Comparison of ENCODE assay signal across 31 cellular contexts in the genomic region with DNA sequence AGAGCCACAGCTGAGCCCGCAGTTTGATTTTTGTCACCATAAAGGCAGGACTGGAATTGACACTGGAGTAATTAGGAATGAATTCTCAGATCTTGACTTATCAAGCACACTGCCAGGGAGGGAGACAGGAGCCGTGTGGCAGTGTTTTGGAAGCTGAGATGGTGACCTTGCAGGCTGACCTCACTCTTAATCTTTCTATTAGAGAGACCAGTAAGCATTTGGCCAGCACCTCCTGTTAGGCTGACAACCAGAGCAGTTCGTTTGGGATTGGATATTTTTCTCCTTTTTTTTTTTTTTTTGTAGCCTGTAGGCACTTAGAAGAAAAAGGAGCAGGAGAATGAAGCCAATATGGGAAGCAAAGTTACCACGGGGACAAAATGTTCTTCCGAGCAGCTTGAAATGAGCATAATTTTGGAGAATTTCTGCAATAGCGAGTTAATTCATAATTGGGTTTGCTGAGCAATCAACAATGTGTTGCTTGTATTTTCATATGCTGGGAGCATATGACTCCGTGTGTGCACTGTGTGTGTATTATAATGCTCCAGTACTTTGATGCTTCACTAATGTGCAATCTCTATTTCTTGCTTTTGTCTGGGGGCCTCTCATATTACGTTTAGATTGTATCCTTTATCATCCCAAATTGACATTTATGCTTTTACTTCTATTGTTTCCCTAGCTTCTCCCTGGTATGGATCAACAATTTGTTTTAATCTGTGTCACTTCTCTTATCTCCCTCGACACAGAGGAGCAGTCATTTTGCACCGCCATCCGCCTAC.
DNase-seq lines count a peak whose midpoint lies in the region; ATAC-seq, FAIRE-seq and TF ChIP-seq lines count a peak whose summit lies in the region.
"Had no signal": no experiment of that assay in that cellular context is flagged by ENCODE, and none has a peak within 500 bp of the region (broad histone marks: within the 10 kb centered on the region; RNA-seq: fewer than 3 reads in every experiment).

No MANE protein-coding gene starts in this region.

- no peak overlapping the region for H4K8ac ChIP-seq in neuronal stem cell (ENCODE audit: low read depth, low read length)

- no peak overlapping the region for H2BK120ac ChIP-seq in neuronal stem cell (ENCODE audit: low read depth, low read length)

- FAIRE-seq in GM19239 (lab: Jason Lieb, UNC) (no peak), HepG2 (lab: Jason Lieb, UNC) (no peak)
- FAIRE-seq: frontal cortex, GM12891, H1, kidney had no signal

- no peaks in the 10 kb centered on the region for H3K27me3 ChIP-seq in heart left ventricle
- no peaks in the 10 kb centered on the region for H3K27me3 ChIP-seq in neuronal stem cell (ENCODE audit: control insufficient read depth in 3 of 3, insufficient read depth in 3 of 3, low read depth in 1 of 3, low read length in 3 of 3)
- no peaks in the 10 kb centered on the region; a peak in 2 of 5 replicates for H3K27me3 ChIP-seq in HepG2 (ENCODE audit: control insufficient read depth in 1 of 2, insufficient read depth in 2 of 2, low read length in 2 of 2)
- H3K27me3 ChIP-seq: body of pancreas, esophagus squamous epithelium had no signal

- in situ Hi-C loops in HepG2 (cut with HindIII; ENCODE audit: extremely low pct_ligation_motif_present, low pct_unique_long_range_greater_than_20kb) = no loop called here

- H3K9ac ChIP-seq in neuronal stem cell (ENCODE audit: low read depth, low read length, poor library complexity) (no peak overlapping the region), HepG2 (ENCODE audit: insufficient read depth, low read depth, low read length) (no peak overlapping the region)

- H3K36me3 ChIP-seq in heart left ventricle = no peaks in the 10 kb centered on the region
- no peaks in the 10 kb centered on the region for H3K36me3 ChIP-seq in neuronal stem cell (replicated peaks in 1 of 2; ENCODE audit: control insufficient read depth in 2 of 2, insufficient read depth in 2 of 2, low read length in 2 of 2)
- H3K36me3 ChIP-seq in HepG2 (replicated peaks in 1 of 2; ENCODE audit: control insufficient read depth in 1 of 2, insufficient read depth in 2 of 2, low read length in 2 of 2) = no peaks in the 10 kb centered on the region
- H3K36me3 ChIP-seq: esophagus squamous epithelium had no signal

- H3K4ac ChIP-seq in neuronal stem cell (ENCODE audit: low read length) = no peak overlapping the region

- no peaks in the 10 kb centered on the region for H3K79me2 ChIP-seq in HepG2 (ENCODE audit: insufficient read depth, low read length)

- 43 to 51% (median 44%) methylated on average over 11 of the region's 11 CpGs for WGBS in heart left ventricle, 4 donors
- WGBS in neuronal stem cell (ENCODE audit: extremely low coverage in 2 of 2, insufficient read length in 2 of 2, insufficient replicate concordance in 1 of 2), 2 donors = no CpG with 5 or more reads among the region's 11 CpGs
- WGBS in HepG2 (ENCODE audit: low lambda C conversion rate) = 15% methylated on average over 10 of the region's 11 CpGs

- no peak overlapping the region for H2AK5ac ChIP-seq in neuronal stem cell (ENCODE audit: low read depth, low read length)

- peak overlapping the region in 6 of 12 donors; percentile 24 to 71 (median 37) for H3K27ac ChIP-seq in heart left ventricle
- no peak overlapping the region for H3K27ac ChIP-seq in neuronal stem cell (replicated peaks; ENCODE audit: low read length)
- no peak overlapping the region for H3K27ac ChIP-seq in HepG2 (ENCODE audit: extremely low read length, insufficient read depth, low read length)
- H3K27ac ChIP-seq: body of pancreas, esophagus squamous epithelium, HL-60, psoas muscle had no signal

- H3K14ac ChIP-seq in neuronal stem cell (ENCODE audit: low read length) = no peak overlapping the region

- H4K20me1 ChIP-seq in HepG2 (ENCODE audit: insufficient read depth, low read length) = no peaks in the 10 kb centered on the region

- no peak overlapping the region for H2BK12ac ChIP-seq in neuronal stem cell (ENCODE audit: low read length)

- ATAC-seq in heart left ventricle = peak; percentile 70 to 90 (median 74)
- no peak for ATAC-seq in HepG2
- ATAC-seq: activated CD8-positive, alpha-beta T cell treated with anti-CD3 and anti-CD28 coated beads, Interleukin-2, amount 10 ng/mL, durations not matched to agents 7 days and 5 days; body of pancreas; psoas muscle had no signal

- DNase-seq in Ammon's horn (ENCODE audit: low spot score) (peak; percentile 35), NCI-H2227 treated with DMSO at 0.1 percent for 48 hours (lab: John Stamatoyannopoulos, UW) (peak; percentile 36), heart left ventricle (peak in 3 of 5 donors; percentile 11 to 35 (median 31)), neuronal stem cell (ENCODE audit: low spot score) (no peak), kidney tubule cell (ENCODE audit: low spot score) (no peak), GM19239 (ENCODE audit: insufficient read length, low spot score) (no peak), DMS79 treated with DMSO at 0.1 percent for 48 hours (lab: John Stamatoyannopoulos, UW) (no peak), HepG2 (ENCODE audit: low spot score) (no peak)
- DNase-seq: activated CD4-positive, alpha-beta T cell treated with anti-CD3 and anti-CD28 coated beads for 1 hour; activated CD8-positive, alpha-beta T cell treated with anti-CD3 and anti-CD28 coated beads, Interleukin-2, amount 10 ng/mL, durations not matched to agents 7 days and 5 days; activated effector memory CD4-positive, alpha-beta T cell treated with Interleukin-2 at 50 U/mL for 16 hours; activated T-cell treated with anti-CD3 and anti-CD28 coated beads for 4 hours; body of pancreas; C1 segment of cervical spinal cord; Calu3; endodermal cell; esophagus squamous epithelium; kidney; NCI-H1092; NCI-H187 treated with DMSO at 0.1 percent for 48 hours; NCI-H446; nucleus accumbens; psoas muscle; SIG-M5; T-helper 1 cell had no signal

- TF ChIP-seq EP300 in HepG2 (IDR thresholded peaks at IDR 0.05; ENCODE audit: low read depth in 2 of 2, low read length in 2 of 2) (no peak), HepG2 (CRISPR knock-in tag; IDR thresholded peaks at IDR 0.05; ENCODE audit: borderline replicate concordance) (no peak)

- no peak overlapping the region for H3K4me2 ChIP-seq in neuronal stem cell (ENCODE audit: insufficient read depth, low read length, poor library complexity, severe bottlenecking)
- no peak overlapping the region for H3K4me2 ChIP-seq in HepG2 (ENCODE audit: low read depth, low read length)

- H3K9me3 ChIP-seq in heart left ventricle (peaks cover 0 to 4% (median 0%) of the 10 kb centered on the region in 12 donors), neuronal stem cell (replicated peaks in 1 of 2; ENCODE audit: control insufficient read depth in 2 of 2, insufficient read depth in 1 of 2, low read depth in 1 of 2, low read length in 2 of 2) (peaks cover 0 to 7% of the 10 kb centered on the region in 2 donors), HepG2 (ENCODE audit: low read length) (no peaks in the 10 kb centered on the region)
- H3K9me3 ChIP-seq: body of pancreas, esophagus squamous epithelium, psoas muscle had no signal

- no peaks in the 10 kb centered on the region for H3K79me1 ChIP-seq in neuronal stem cell (ENCODE audit: low read depth, low read length)

- H3K23ac ChIP-seq in neuronal stem cell (ENCODE audit: low read depth, low read length, poor library complexity) = no peak overlapping the region

- no peak overlapping the region for H4K91ac ChIP-seq in neuronal stem cell (ENCODE audit: low read depth, low read length, poor library complexity)

- POLR2A ChIA-PET in HepG2 (lab: Yijun Ruan, JAX) = no interaction called here

- intact Hi-C loops in heart left ventricle (cut with DNase I) (no loop called here), HepG2 (cut with micrococcal nuclease; ENCODE audit: unreplicated experiment) (no loop called here)

- TF ChIP-seq CTCF in heart left ventricle (IDR thresholded peaks at IDR 0.05) = no peak
- no peak for TF ChIP-seq CTCF in HepG2 (CRISPR knock-in tag; IDR thresholded peaks at IDR 0.05)

- TF ChIP-seq RAD21 in HepG2 (CRISPR knock-in tag; IDR thresholded peaks at IDR 0.05) = no peak

- CTCF ChIA-PET in HepG2 (lab: Yijun Ruan, JAX; ENCODE audit: low intra/inter-chr PET ratio, low total read pairs) = no interaction called here

- H2BK5ac ChIP-seq in neuronal stem cell (ENCODE audit: low read length) = no peak overlapping the region

- H2AFZ ChIP-seq in neuronal stem cell (ENCODE audit: low read length) = peak overlapping the region; percentile 60
- H2AFZ ChIP-seq in HepG2 (ENCODE audit: low read length) = no peak overlapping the region

- no TSS peak for BruUV-seq in HepG2 (replicated peaks; lab: Mats Ljungman, UMichigan)

- H2BK15ac ChIP-seq in neuronal stem cell (ENCODE audit: low read length) = no peak overlapping the region

- H3K4me1 ChIP-seq in heart left ventricle (peaks cover 0 to 6% (median 0%) of the 10 kb centered on the region in 12 donors), neuronal stem cell (ENCODE audit: control insufficient read depth in 2 of 2, insufficient read depth in 1 of 2, low read depth in 1 of 2, low read length in 2 of 2) (peaks cover 14 to 34% of the 10 kb centered on the region in 2 donors), HepG2 (ENCODE audit: insufficient read depth, low read length) (no peaks in the 10 kb centered on the region)
- H3K4me1 ChIP-seq: esophagus squamous epithelium, psoas muscle had no signal

- no peak overlapping the region for H3K4me3 ChIP-seq in heart left ventricle
- H3K4me3 ChIP-seq in neuronal stem cell (ENCODE audit: low read length in 2 of 2) = no peak overlapping the region
- H3K4me3 ChIP-seq in HepG2 (replicated peaks in 1 of 3; ENCODE audit: insufficient read depth in 1 of 3, low read depth in 2 of 3, low read length in 3 of 3) = no peak overlapping the region
- H3K4me3 ChIP-seq: body of pancreas, coronary artery, esophagus squamous epithelium, psoas muscle, skin epidermis had no signal

- no peak overlapping the region for H3K18ac ChIP-seq in neuronal stem cell (ENCODE audit: low read length)

- TF ChIP-seq POLR2A in heart left ventricle (IDR thresholded peaks at IDR 0.05) (no peak), HepG2 (IDR thresholded peaks at IDR 0.05; ENCODE audit: insufficient read depth in 1 of 2, low read depth in 2 of 2, low read length in 2 of 2) (no peak)

TF ChIP-seq in HepG2, 621 proteins besides CTCF, POLR2A, EP300 and RAD21 (continues in another document):
- TF ChIP-seq HMG20B (CRISPR knock-in tag; conservative IDR thresholded peaks at IDR 0.05) (no peak), THYN1 (CRISPR knock-in tag; IDR thresholded peaks at IDR 0.05; ENCODE audit: borderline replicate concordance, low read depth) (no peak), ZNF263 (CRISPR knock-in tag; IDR thresholded peaks at IDR 0.05) (no peak), SNAPC2 (CRISPR knock-in tag; IDR thresholded peaks at IDR 0.05) (no peak), ZEB1 (IDR thresholded peaks at IDR 0.05; ENCODE audit: insufficient replicate concordance, low read depth) (no peak), ZNF790 (CRISPR knock-in tag; IDR thresholded peaks at IDR 0.05; ENCODE audit: borderline replicate concordance) (no peak), ZNF251 (CRISPR knock-in tag; IDR thresholded peaks at IDR 0.05) (no peak), ZNF382 (CRISPR knock-in tag; IDR thresholded peaks at IDR 0.05; ENCODE audit: borderline replicate concordance) (no peak)

Comparison
In these comparisons a context has a peak if more than half of its experiments do, and no peak if none do; other contexts are left out.
1. DNase-seq: peak in Ammon's horn (single experiment), NCI-H2227 treated with DMSO at 0.1 percent for 48 hours (single experiment) and heart left ventricle (3 of 5); none in neuronal stem cell (single experiment), kidney tubule cell (single experiment), GM19239 (single experiment), DMS79 treated with DMSO at 0.1 percent for 48 hours (single experiment) and HepG2 (single experiment).